ENCODE assay signal across 8 cellular contexts in the genomic region with DNA sequence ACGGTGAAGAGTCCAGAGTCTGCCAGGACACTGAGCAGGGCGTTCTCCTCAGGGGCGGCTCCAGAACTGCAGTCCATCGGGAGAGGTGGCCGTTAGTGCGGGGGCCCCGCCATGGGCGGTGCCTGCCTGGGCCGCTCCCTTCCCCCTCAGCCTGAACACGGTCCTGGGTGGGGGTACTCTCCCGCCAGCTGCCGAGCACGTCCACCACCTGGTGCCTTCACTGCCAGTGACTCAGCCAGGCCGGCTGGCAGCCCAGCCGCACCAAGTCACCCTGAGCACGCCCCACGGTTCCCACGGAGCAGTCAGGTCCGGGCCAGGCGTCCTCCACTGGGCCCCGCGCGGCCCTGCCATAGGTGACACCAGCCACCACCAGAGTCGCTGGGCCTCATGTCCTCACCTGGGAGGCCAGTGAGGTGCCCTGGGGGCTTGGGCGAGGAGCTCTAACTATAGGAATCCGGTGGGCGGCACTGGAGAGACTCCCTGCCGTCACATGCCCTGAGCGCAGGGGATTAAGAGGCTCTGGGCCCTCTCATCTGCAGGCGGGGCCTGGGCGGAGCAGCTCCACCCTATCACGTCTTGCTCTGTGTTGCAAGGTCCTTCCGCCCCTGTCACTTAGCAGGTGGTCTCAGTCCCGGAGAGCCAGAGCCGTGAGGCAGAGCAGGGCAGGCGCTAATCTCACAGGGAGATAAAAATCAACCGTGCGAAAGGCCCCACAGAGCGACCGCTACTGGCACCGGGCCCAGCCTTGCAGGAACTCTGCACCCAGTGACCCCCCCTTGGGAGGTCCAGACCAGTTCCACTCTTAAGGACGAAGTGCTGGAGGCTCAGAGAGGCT. TPM values are rescaled to one million over a fixed set of nuclear protein-coding genes. Genes with fewer than 3 reads are reported as not detected.
A peak's percentile ranks its signal among the peaks of the same experiment; 100 is the strongest.
DNase-seq lines count a peak whose midpoint lies in the region; ATAC-seq, FAIRE-seq and TF ChIP-seq lines count a peak whose summit lies in the region.

No MANE protein-coding gene starts in this region.

- no CpG with 5 or more reads among the region's 42 CpGs for WGBS in mesendoderm (ENCODE audit: extremely low coverage, insufficient coverage, low lambda C conversion rate)

- H3K4me3 Mint-ChIP-seq in activated CD4-positive, alpha-beta T cell treated with anti-CD3 and anti-CD28 coated beads, Interleukin-2, amount 10 ng/mL, durations not matched to agents 7 days and 5 days: no peak overlapping the region

- FAIRE-seq in bronchial epithelial cell (lab: Jason Lieb, UNC): no peak

- no peak for ATAC-seq in HG03280 (IDR thresholded peaks at IDR 0.05; ENCODE audit: unreplicated experiment)

- peak overlapping the region; percentile 16 for H3K4me3 ChIP-seq in bronchial epithelial cell (ENCODE audit: low read depth, low read length)
- no peak overlapping the region for H3K4me3 ChIP-seq in mesendoderm (ENCODE audit: low read length)

- peaks cover 5% of the 10 kb centered on the region for H3K79me2 ChIP-seq in mesendoderm (ENCODE audit: control insufficient read depth, insufficient read depth, low read length)

- CTCF ChIA-PET in activated CD4-positive, alpha-beta T cell treated with anti-CD3 and anti-CD28 coated beads, Interleukin-2, amount 10 ng/mL, durations not matched to agents 7 days and 5 days (lab: Charles Lee): interaction anchor here (1.1 kb wide), 2 partner anchors 11 to 33 kb away, joined by 3 read pairs; no protein-coding TSS in a partner anchor

- no peak overlapping the region for H3K9ac ChIP-seq in mesendoderm (ENCODE audit: low read length)

- POLR2A ChIA-PET in activated CD4-positive, alpha-beta T cell treated with anti-CD3 and anti-CD28 coated beads, Interleukin-2, amount 10 ng/mL, durations not matched to agents 7 days and 5 days (lab: Charles Lee): no interaction called here

- H3K27me3 ChIP-seq in bronchial epithelial cell (ENCODE audit: control insufficient read depth, insufficient read depth, low read length) (no peaks in the 10 kb centered on the region), mesendoderm (ENCODE audit: insufficient read depth, low read length, poor library complexity) (no peaks in the 10 kb centered on the region)

- no peak overlapping the region for H2BK15ac ChIP-seq in mesendoderm (replicated peaks; ENCODE audit: low read depth)

- H3K27me3 Mint-ChIP-seq in activated CD4-positive, alpha-beta T cell treated with anti-CD3 and anti-CD28 coated beads, Interleukin-2, amount 10 ng/mL, durations not matched to agents 7 days and 5 days: no peaks in the 10 kb centered on the region

- H3K4me1 Mint-ChIP-seq in activated CD4-positive, alpha-beta T cell treated with anti-CD3 and anti-CD28 coated beads, Interleukin-2, amount 10 ng/mL, durations not matched to agents 7 days and 5 days: peaks cover 30% of the 10 kb centered on the region

- no peak for DNase-seq in activated CD4-positive, alpha-beta T cell treated with anti-CD3 and anti-CD28 coated beads, Interleukin-2, amount 10 ng/mL, durations not matched to agents 7 days and 5 days
- DNase-seq in activated CD4-positive, alpha-beta T cell treated with anti-CD3 and anti-CD28 coated beads, Interleukin-2, amount 50 U/mL, for 48 hours: no peak
- peak; percentile 94 for DNase-seq in NCI-H82 treated with DMSO at 0.1 percent for 48 hours (lab: John Stamatoyannopoulos, UW; ENCODE audit: unreplicated experiment)
- peak; percentile 81 for DNase-seq in bronchial epithelial cell (ENCODE audit: low read depth)
- DNase-seq in mesendoderm: peak; percentile 92
- DNase-seq in T-helper 1 cell: no peak
- DNase-seq in activated effector memory CD4-positive, alpha-beta T cell treated with Interleukin-2 at 50 U/mL for 16 hours: no peak

- H3K18ac ChIP-seq in mesendoderm (ENCODE audit: low read length): no peak overlapping the region

- no peak overlapping the region for H3K23ac ChIP-seq in mesendoderm (ENCODE audit: low read length)

- peak overlapping the region; percentile 25 for H3K56ac ChIP-seq in mesendoderm (ENCODE audit: low read length)

- no peak overlapping the region for H2BK5ac ChIP-seq in mesendoderm (ENCODE audit: low read length)

- H4K8ac ChIP-seq in mesendoderm (ENCODE audit: low read depth, low read length): no peak overlapping the region

- H3K27ac Mint-ChIP-seq in activated CD4-positive, alpha-beta T cell treated with anti-CD3 and anti-CD28 coated beads, Interleukin-2, amount 10 ng/mL, durations not matched to agents 7 days and 5 days: peak overlapping the region; percentile 38

- H2BK120ac ChIP-seq in mesendoderm (ENCODE audit: low read depth, low read length): no peak overlapping the region

- peaks cover 3% of the 10 kb centered on the region for H3K79me1 ChIP-seq in mesendoderm (ENCODE audit: low read length)

- peaks cover 5% of the 10 kb centered on the region for H3K36me3 ChIP-seq in bronchial epithelial cell (ENCODE audit: control insufficient read depth, insufficient read depth, low read length)
- no peaks in the 10 kb centered on the region for H3K36me3 ChIP-seq in mesendoderm (ENCODE audit: control insufficient read depth, insufficient read depth, low read length)

- H3K9me3 Mint-ChIP-seq in activated CD4-positive, alpha-beta T cell treated with anti-CD3 and anti-CD28 coated beads, Interleukin-2, amount 10 ng/mL, durations not matched to agents 7 days and 5 days: no peaks in the 10 kb centered on the region

- no peak for TF ChIP-seq CTCF in bronchial epithelial cell (IDR thresholded peaks at IDR 0.05; ENCODE audit: insufficient read depth, low read length, severe bottlenecking)

- H3K4me2 ChIP-seq in mesendoderm (ENCODE audit: low read length): no peak overlapping the region

- H3K4me1 ChIP-seq in mesendoderm (ENCODE audit: control insufficient read depth, low read depth, low read length): peaks cover 17% of the 10 kb centered on the region

- H3K27ac ChIP-seq in mesendoderm (ENCODE audit: low read depth, low read length): no peak overlapping the region

- peaks cover 2% of the 10 kb centered on the region for H3K36me3 Mint-ChIP-seq in activated CD4-positive, alpha-beta T cell treated with anti-CD3 and anti-CD28 coated beads, Interleukin-2, amount 10 ng/mL, durations not matched to agents 7 days and 5 days (ENCODE audit: low read depth)

- no peak overlapping the region for H2AK5ac ChIP-seq in mesendoderm (ENCODE audit: low read length)

- no peak overlapping the region for H3K4ac ChIP-seq in mesendoderm (ENCODE audit: low read depth, low read length)

- H4K5ac ChIP-seq in mesendoderm (ENCODE audit: low read length): no peak overlapping the region

RNA-seq across cellular contexts. Expression of a gene that starts 14.3 kb away (rescaled TPM):
- 100 to 1,000 TPM; 239 to 303 TPM for total RNA-seq in activated CD4-positive, alpha-beta T cell treated with anti-CD3 and anti-CD28 coated beads, Interleukin-2, amount 10 ng/mL, durations not matched to agents 7 days and 5 days
- 98.2 and 224 TPM in 2 replicates for total RNA-seq in bronchial epithelial cell
- 37.5 TPM for polyA plus RNA-seq in mesendoderm (2013, experiment 1 of 2)
- 38.4 TPM for polyA plus RNA-seq in mesendoderm (2013, experiment 2 of 2)

RNA-seq across cellular contexts. Expression of a gene that starts 32.9 kb away (rescaled TPM):
- total RNA-seq in activated CD4-positive, alpha-beta T cell treated with anti-CD3 and anti-CD28 coated beads, Interleukin-2, amount 10 ng/mL, durations not matched to agents 7 days and 5 days: 100 to 1,000 TPM; 113 to 119 TPM
- total RNA-seq in bronchial epithelial cell: 0.26 TPM in 2 replicates
- 38.9 TPM for polyA plus RNA-seq in mesendoderm (2013, experiment 1 of 2)
- polyA plus RNA-seq in mesendoderm (2013, experiment 2 of 2): 37.7 TPM

RNA-seq across cellular contexts. Expression of a gene that starts 41.1 kb away (rescaled TPM):
- total RNA-seq in activated CD4-positive, alpha-beta T cell treated with anti-CD3 and anti-CD28 coated beads, Interleukin-2, amount 10 ng/mL, durations not matched to agents 7 days and 5 days: 100 to 1,000 TPM in 1 of 2 experiments, 10 to 100 TPM in 1; 86.2 to 112 TPM
- 153 and 154 TPM in 2 replicates for total RNA-seq in bronchial epithelial cell
- polyA plus RNA-seq in mesendoderm (2013, experiment 1 of 2): 300 TPM
- polyA plus RNA-seq in mesendoderm (2013, experiment 2 of 2): 305 TPM

Comparison
In these comparisons a context has a peak if more than half of its experiments do, and no peak if none do; other contexts are left out.
1. DNase-seq: peak in NCI-H82 treated with DMSO at 0.1 percent for 48 hours (single experiment), bronchial epithelial cell (single experiment) and mesendoderm (single experiment); none in activated CD4-positive, alpha-beta T cell treated with anti-CD3 and anti-CD28 coated beads, Interleukin-2, amount 10 ng/mL, durations not matched to agents 7 days and 5 days (single experiment), activated CD4-positive, alpha-beta T cell treated with anti-CD3 and anti-CD28 coated beads, Interleukin-2, amount 50 U/mL, for 48 hours (0 of 2), T-helper 1 cell (0 of 5) and activated effector memory CD4-positive, alpha-beta T cell treated with Interleukin-2 at 50 U/mL for 16 hours (single experiment).
2. RNA of a gene that starts 32.9 kb away (total RNA-seq): 113 to 119 TPM in activated CD4-positive, alpha-beta T cell treated with anti-CD3 and anti-CD28 coated beads, Interleukin-2, amount 10 ng/mL, durations not matched to agents 7 days and 5 days; 0.26 TPM in bronchial epithelial cell; every median in the first group is over 10 times any median in the second.